In genomic region chr19:35108730-35109129, GRCh38 we compare ENCODE assay signal across 17 cellular contexts. TPM values are rescaled to one million over a fixed set of nuclear protein-coding genes. Genes with fewer than 3 reads are reported as not detected.
"Had no signal": no experiment of that assay in that cellular context is flagged by ENCODE, and none has a peak within 500 bp of the region (broad histone marks: within the 10 kb centered on the region; RNA-seq: fewer than 3 reads in every experiment).

No MANE protein-coding gene starts in this region.

- H3K27ac Mint-ChIP-seq: activated CD4-positive, alpha-beta memory T cell treated with anti-CD3 and anti-CD28 coated beads, Interleukin-2, amount 10 ng/mL, durations not matched to agents 7 days and 5 days; T-helper 2 cell treated with Interferon-gamma antibody and Interleukin-4, amounts not matched to agents 5 μg/mL and 100 μg/mL, for 36 hours had no signal

- H3K27ac ChIP-seq: heart right ventricle, left ventricle myocardium inferior, parathyroid adenoma had no signal

- H3K9me3 Mint-ChIP-seq: T-helper 2 cell treated with Interferon-gamma antibody and Interleukin-4, amounts not matched to agents 5 μg/mL and 100 μg/mL, for 36 hours had no signal

- ATAC-seq: heart right ventricle had no signal

- H3K9ac ChIP-seq: parathyroid adenoma had no signal

- H3K9me3 ChIP-seq: heart right ventricle, left ventricle myocardium inferior had no signal

- H3K4me3 ChIP-seq: heart right ventricle, left ventricle myocardium inferior had no signal

- H3K36me3 ChIP-seq: heart right ventricle, left ventricle myocardium inferior had no signal

- H3K4me1 ChIP-seq: left ventricle myocardium inferior, parathyroid adenoma had no signal

- DNase-seq: activated CD4-positive, alpha-beta memory T cell treated with anti-CD3 and anti-CD28 coated beads, Interleukin-2, amount 10 ng/mL, durations not matched to agents 7 days and 5 days; activated naive CD4-positive, alpha-beta T cell; activated T-cell treated with anti-CD3 and anti-CD28 coated beads, Interleukin-2, amount 50 U/mL, for 48 hours; central memory CD4-positive, alpha-beta T cell; heart right ventricle; islet precursor cell; left ventricle myocardium inferior; retina; stimulated activated CD4-positive, alpha-beta T cell treated with anti-CD3 and anti-CD28 coated beads, Interleukin-4, amount 100 ng/mL, for 4 hours; SW 1271; trophoblast cell had no signal

- H3K27me3 Mint-ChIP-seq: activated CD4-positive, alpha-beta memory T cell treated with anti-CD3 and anti-CD28 coated beads, Interleukin-2, amount 10 ng/mL, durations not matched to agents 7 days and 5 days had no signal

- H2AFZ ChIP-seq: parathyroid adenoma had no signal

- H3K4me3 Mint-ChIP-seq: activated CD4-positive, alpha-beta memory T cell treated with anti-CD3 and anti-CD28 coated beads, Interleukin-2, amount 10 ng/mL, durations not matched to agents 7 days and 5 days; T-helper 2 cell treated with Interferon-gamma antibody and Interleukin-4, amounts not matched to agents 5 μg/mL and 100 μg/mL, for 36 hours had no signal

RNA-seq across cellular contexts. Expression of gene FXYD3, which starts 6.9 kb away (rescaled TPM):
- total RNA-seq: activated CD4-positive, alpha-beta memory T cell treated with anti-CD3 and anti-CD28 coated beads, Interleukin-2, amount 10 ng/mL, durations not matched to agents 7 days and 5 days; dermis microvascular lymphatic vessel endothelial cell; frontal cortex; skeletal muscle tissue had no signal
- polyA plus RNA-seq: neural cell had no signal

RNA-seq across cellular contexts. Expression of gene LGI4, which starts 26.1 kb away (rescaled TPM):
- total RNA-seq: dermis microvascular lymphatic vessel endothelial cell had no signal

RNA-seq across cellular contexts. Expression of gene FXYD1, which starts 29.9 kb away (rescaled TPM):
- total RNA-seq: dermis microvascular lymphatic vessel endothelial cell, frontal cortex had no signal
- polyA plus RNA-seq: neural cell had no signal

RNA-seq across cellular contexts. Expression of gene FXYD7, which starts 34.3 kb away (rescaled TPM):
- total RNA-seq: dermis microvascular lymphatic vessel endothelial cell, left ventricle myocardium inferior had no signal

RNA-seq across cellular contexts. Expression of gene FXYD5, which starts 45.8 kb away (rescaled TPM):
- total RNA-seq: frontal cortex had no signal
- polyA plus RNA-seq: neural cell had no signal
